20 cellular contexts compared by ENCODE assay signal in the genomic region with DNA sequence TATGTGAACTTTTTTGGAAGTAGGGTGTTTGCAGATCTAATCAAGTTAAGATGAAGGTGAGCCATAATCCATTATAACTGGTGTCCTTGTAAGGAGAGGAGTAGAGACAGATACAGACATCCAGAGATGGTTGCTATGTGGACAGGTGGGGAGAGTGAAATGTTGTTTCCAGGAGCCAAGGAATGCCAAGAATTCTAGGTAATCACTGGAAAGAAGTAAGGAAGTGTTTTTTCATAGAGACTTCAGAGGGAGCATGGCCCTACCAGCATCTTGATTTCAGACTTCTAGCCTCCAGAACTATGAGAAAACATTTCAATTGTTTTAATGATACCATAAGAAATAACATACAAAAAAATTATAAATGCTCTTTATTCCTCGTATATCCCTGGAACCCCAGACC.
DNase-seq lines count a peak whose midpoint lies in the region; ATAC-seq and TF ChIP-seq lines count a peak whose summit lies in the region.
"Had no signal": no experiment of that assay in that cellular context is flagged by ENCODE, and none has a peak within 500 bp of the region (broad histone marks: within the 10 kb centered on the region; RNA-seq: fewer than 3 reads in every experiment).

No MANE protein-coding gene starts in this region.

- H3K9me3 Mint-ChIP-seq in WTC11 = no peaks in the 10 kb centered on the region; the same call in 1 of the 2 replicates
- H3K9me3 Mint-ChIP-seq in nephron progenitor cell = no peaks in the 10 kb centered on the region
- H3K9me3 Mint-ChIP-seq: CD14-positive monocyte, IgD-negative memory B cell had no signal

- no peaks in the 10 kb centered on the region for H3K4me1 ChIP-seq in iPS DF 6.9 (ENCODE audit: control insufficient read depth, insufficient read depth, low read length)
- H3K4me1 ChIP-seq: A549, BE2C had no signal

- TF ChIP-seq CTCF in WTC11 (IDR thresholded peaks at IDR 0.05) (no peak), nephron progenitor cell (IDR thresholded peaks at IDR 0.05) (no peak)

- H3K4me3 Mint-ChIP-seq in WTC11 (no peak overlapping the region), nephron progenitor cell (no peak overlapping the region)
- H3K4me3 Mint-ChIP-seq: CD14-positive monocyte; CD8-positive, alpha-beta T cell; HFFc6; IgD-negative memory B cell had no signal

- H3K4me1 Mint-ChIP-seq in WTC11 (peaks cover 8% of the 10 kb centered on the region), nephron progenitor cell (no peaks in the 10 kb centered on the region)
- H3K4me1 Mint-ChIP-seq: CD14-positive monocyte, IgD-negative memory B cell had no signal

- H3K27ac ChIP-seq in iPS DF 6.9 (ENCODE audit: low read length) = no peak overlapping the region
- H3K27ac ChIP-seq: A549 had no signal

- H3K4me3 ChIP-seq in iPS DF 6.9 (ENCODE audit: low read length) = no peak overlapping the region
- H3K4me3 ChIP-seq: A549 had no signal

- H3K27ac Mint-ChIP-seq in WTC11 (no peak overlapping the region), nephron progenitor cell (no peak overlapping the region)
- H3K27ac Mint-ChIP-seq: CD14-positive monocyte; CD8-positive, alpha-beta T cell; HFFc6; IgD-negative memory B cell had no signal

- no CpG with 5 or more reads among the region's 1 CpG for WGBS in iPS DF 6.9 (ENCODE audit: insufficient coverage, insufficient read length)

- no peaks in the 10 kb centered on the region for H3K9me3 ChIP-seq in iPS DF 6.9 (ENCODE audit: control insufficient read depth, insufficient read depth, low read length)
- H3K9me3 ChIP-seq: A549, BE2C had no signal

- no peaks in the 10 kb centered on the region for H3K27me3 ChIP-seq in iPS DF 6.9 (ENCODE audit: control insufficient read depth, insufficient read depth, low read length)
- H3K27me3 ChIP-seq: BE2C had no signal

- no peaks in the 10 kb centered on the region for H3K27me3 Mint-ChIP-seq in WTC11 (ENCODE audit: low read depth)
- H3K27me3 Mint-ChIP-seq in nephron progenitor cell (ENCODE audit: low read depth, poor library complexity) = no peaks in the 10 kb centered on the region
- H3K27me3 Mint-ChIP-seq: IgD-negative memory B cell had no signal

- CTCF ChIA-PET in WTC11 (lab: Charles Lee) = no interaction called here

- peak; percentile 88 for ATAC-seq in WTC11
- no peak for ATAC-seq in GM19035 (IDR thresholded peaks at IDR 0.05; ENCODE audit: unreplicated experiment)
- no peak for ATAC-seq in GM18511 (IDR thresholded peaks at IDR 0.05; ENCODE audit: unreplicated experiment)
- no peak for ATAC-seq in HG03039 (IDR thresholded peaks at IDR 0.05; ENCODE audit: unreplicated experiment)
- ATAC-seq: A549; CD8-positive, alpha-beta T cell had no signal

- POLR2A ChIA-PET in WTC11 (lab: Charles Lee) = no interaction called here

- no peak for DNase-seq in WTC11 (ENCODE audit: low spot score)
- peak; percentile 11 for DNase-seq in iPS DF 6.9 (ENCODE audit: low read depth, low spot score)
- peak; percentile 9 for DNase-seq in left kidney (ENCODE audit: low read depth, low spot score)
- no peak for DNase-seq in nephron progenitor cell
- DNase-seq: BE2C; CD8-positive, alpha-beta T cell; COR-L47; DMS153; DMS79 treated with DMSO at 0.1 percent for 48 hours; EL; GOT3; HCEC 1CT; HFFc6; KG1 had no signal

- no peaks in the 10 kb centered on the region for H3K36me3 ChIP-seq in iPS DF 6.9 (ENCODE audit: control insufficient read depth, insufficient read depth, low read length)
- H3K36me3 ChIP-seq: BE2C had no signal

- H3K36me3 Mint-ChIP-seq in WTC11 (no peaks in the 10 kb centered on the region), nephron progenitor cell (ENCODE audit: low read depth) (no peaks in the 10 kb centered on the region)
- H3K36me3 Mint-ChIP-seq: CD14-positive monocyte; CD8-positive, alpha-beta T cell; IgD-negative memory B cell had no signal

TF ChIP-seq in WTC11, 78 proteins besides CTCF, POLR2A, EP300 and RAD21 (continues in another document):
- TF ChIP-seq, protein P1, sequence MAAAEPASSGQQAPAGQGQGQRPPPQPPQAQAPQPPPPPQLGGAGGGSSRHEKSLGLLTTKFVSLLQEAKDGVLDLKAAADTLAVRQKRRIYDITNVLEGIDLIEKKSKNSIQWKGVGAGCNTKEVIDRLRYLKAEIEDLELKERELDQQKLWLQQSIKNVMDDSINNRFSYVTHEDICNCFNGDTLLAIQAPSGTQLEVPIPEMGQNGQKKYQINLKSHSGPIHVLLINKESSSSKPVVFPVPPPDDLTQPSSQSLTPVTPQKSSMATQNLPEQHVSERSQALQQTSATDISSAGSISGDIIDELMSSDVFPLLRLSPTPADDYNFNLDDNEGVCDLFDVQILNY (CRISPR knock-in tag; IDR thresholded peaks at IDR 0.05) = no peak
- TF ChIP-seq, protein P2, sequence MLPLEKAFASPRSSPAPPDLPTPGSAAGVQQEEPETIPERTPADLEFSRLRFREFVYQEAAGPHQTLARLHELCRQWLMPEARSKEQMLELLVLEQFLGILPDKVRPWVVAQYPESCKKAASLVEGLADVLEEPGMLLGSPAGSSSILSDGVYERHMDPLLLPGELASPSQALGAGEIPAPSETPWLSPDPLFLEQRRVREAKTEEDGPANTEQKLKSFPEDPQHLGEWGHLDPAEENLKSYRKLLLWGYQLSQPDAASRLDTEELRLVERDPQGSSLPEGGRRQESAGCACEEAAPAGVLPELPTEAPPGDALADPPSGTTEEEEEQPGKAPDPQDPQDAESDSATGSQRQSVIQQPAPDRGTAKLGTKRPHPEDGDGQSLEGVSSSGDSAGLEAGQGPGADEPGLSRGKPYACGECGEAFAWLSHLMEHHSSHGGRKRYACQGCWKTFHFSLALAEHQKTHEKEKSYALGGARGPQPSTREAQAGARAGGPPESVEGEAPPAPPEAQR (CRISPR knock-in tag; IDR thresholded peaks at IDR 0.05) = no peak
- TF ChIP-seq, protein P3, sequence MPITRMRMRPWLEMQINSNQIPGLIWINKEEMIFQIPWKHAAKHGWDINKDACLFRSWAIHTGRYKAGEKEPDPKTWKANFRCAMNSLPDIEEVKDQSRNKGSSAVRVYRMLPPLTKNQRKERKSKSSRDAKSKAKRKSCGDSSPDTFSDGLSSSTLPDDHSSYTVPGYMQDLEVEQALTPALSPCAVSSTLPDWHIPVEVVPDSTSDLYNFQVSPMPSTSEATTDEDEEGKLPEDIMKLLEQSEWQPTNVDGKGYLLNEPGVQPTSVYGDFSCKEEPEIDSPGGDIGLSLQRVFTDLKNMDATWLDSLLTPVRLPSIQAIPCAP (CRISPR knock-in tag; IDR thresholded peaks at IDR 0.05) = no peak
- TF ChIP-seq, protein P4, sequence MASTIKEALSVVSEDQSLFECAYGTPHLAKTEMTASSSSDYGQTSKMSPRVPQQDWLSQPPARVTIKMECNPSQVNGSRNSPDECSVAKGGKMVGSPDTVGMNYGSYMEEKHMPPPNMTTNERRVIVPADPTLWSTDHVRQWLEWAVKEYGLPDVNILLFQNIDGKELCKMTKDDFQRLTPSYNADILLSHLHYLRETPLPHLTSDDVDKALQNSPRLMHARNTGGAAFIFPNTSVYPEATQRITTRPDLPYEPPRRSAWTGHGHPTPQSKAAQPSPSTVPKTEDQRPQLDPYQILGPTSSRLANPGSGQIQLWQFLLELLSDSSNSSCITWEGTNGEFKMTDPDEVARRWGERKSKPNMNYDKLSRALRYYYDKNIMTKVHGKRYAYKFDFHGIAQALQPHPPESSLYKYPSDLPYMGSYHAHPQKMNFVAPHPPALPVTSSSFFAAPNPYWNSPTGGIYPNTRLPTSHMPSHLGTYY (CRISPR knock-in tag; IDR thresholded peaks at IDR 0.05) = no peak
- TF ChIP-seq GABPB1 (CRISPR knock-in tag; IDR thresholded peaks at IDR 0.05) (no peak), KAT7 (CRISPR knock-in tag; IDR thresholded peaks at IDR 0.05; ENCODE audit: borderline replicate concordance) (no peak)
- TF ChIP-seq, protein P5, sequence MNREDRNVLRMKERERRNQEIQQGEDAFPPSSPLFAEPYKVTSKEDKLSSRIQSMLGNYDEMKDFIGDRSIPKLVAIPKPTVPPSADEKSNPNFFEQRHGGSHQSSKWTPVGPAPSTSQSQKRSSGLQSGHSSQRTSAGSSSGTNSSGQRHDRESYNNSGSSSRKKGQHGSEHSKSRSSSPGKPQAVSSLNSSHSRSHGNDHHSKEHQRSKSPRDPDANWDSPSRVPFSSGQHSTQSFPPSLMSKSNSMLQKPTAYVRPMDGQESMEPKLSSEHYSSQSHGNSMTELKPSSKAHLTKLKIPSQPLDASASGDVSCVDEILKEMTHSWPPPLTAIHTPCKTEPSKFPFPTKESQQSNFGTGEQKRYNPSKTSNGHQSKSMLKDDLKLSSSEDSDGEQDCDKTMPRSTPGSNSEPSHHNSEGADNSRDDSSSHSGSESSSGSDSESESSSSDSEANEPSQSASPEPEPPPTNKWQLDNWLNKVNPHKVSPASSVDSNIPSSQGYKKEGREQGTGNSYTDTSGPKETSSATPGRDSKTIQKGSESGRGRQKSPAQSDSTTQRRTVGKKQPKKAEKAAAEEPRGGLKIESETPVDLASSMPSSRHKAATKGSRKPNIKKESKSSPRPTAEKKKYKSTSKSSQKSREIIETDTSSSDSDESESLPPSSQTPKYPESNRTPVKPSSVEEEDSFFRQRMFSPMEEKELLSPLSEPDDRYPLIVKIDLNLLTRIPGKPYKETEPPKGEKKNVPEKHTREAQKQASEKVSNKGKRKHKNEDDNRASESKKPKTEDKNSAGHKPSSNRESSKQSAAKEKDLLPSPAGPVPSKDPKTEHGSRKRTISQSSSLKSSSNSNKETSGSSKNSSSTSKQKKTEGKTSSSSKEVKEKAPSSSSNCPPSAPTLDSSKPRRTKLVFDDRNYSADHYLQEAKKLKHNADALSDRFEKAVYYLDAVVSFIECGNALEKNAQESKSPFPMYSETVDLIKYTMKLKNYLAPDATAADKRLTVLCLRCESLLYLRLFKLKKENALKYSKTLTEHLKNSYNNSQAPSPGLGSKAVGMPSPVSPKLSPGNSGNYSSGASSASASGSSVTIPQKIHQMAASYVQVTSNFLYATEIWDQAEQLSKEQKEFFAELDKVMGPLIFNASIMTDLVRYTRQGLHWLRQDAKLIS (CRISPR knock-in tag; IDR thresholded peaks at IDR 0.05; ENCODE audit: borderline replicate concordance) = no peak

Comparison
In these comparisons a context has a peak if more than half of its experiments do, and no peak if none do; other contexts are left out.
1. DNase-seq: peak in iPS DF 6.9 (single experiment) and left kidney (single experiment); none in WTC11 (single experiment) and nephron progenitor cell (single experiment).